ENCODE assay signal across 21 cellular contexts in genomic region chr14:33068626-33069025, GRCh38.
"Had no signal": no experiment of that assay in that cellular context is flagged by ENCODE, and none has a peak within 500 bp of the region (broad histone marks: within the 10 kb centered on the region; RNA-seq: fewer than 3 reads in every experiment).

No MANE protein-coding gene starts in this region.

- H3K4me3 Mint-ChIP-seq: activated CD4-positive, alpha-beta T cell treated with anti-CD3 and anti-CD28 coated beads, Interleukin-2, amount 10 ng/mL, durations not matched to agents 24 days and 14 days; activated CD8-positive, alpha-beta T cell treated with anti-CD3 and anti-CD28 coated beads for 36 hours; activated naive CD4-positive, alpha-beta T cell treated with anti-CD3 and anti-CD28 coated beads for 36 hours; activated T-cell treated with anti-CD3 and anti-CD28 coated beads, Interleukin-2, amount 50 U/mL, for 24 hours; naive thymus-derived CD8-positive, alpha-beta T cell had no signal

- H3K9me3 ChIP-seq: breast epithelium, lower lobe of right lung, neutrophil, tibial artery had no signal

- DNase-seq: activated CD4-positive, alpha-beta T cell treated with anti-CD3 and anti-CD28 coated beads, Interleukin-2, amount 10 ng/mL, durations not matched to agents 24 days and 14 days; activated CD4-positive, CD25-positive, alpha-beta regulatory T cell; activated CD8-positive, alpha-beta T cell treated with anti-CD3 and anti-CD28 coated beads for 36 hours; activated naive CD4-positive, alpha-beta T cell treated with anti-CD3 and anti-CD28 coated beads for 36 hours; activated T-cell treated with anti-CD3 and anti-CD28 coated beads, Interleukin-2, amount 50 U/mL, for 24 hours; cerebellar nuclear complex; effector CD8-positive, alpha-beta T cell; lower lobe of right lung; naive thymus-derived CD8-positive, alpha-beta T cell; posterior cingulate gyrus; retina; stimulated activated CD4-positive, alpha-beta T cell treated with anti-CD3 and anti-CD28 coated beads, Interleukin-12 subunit alpha, Interleukin-12 subunit beta, amount 100 ng/mL, for 4 hours; stimulated activated CD4-positive, alpha-beta T cell treated with anti-CD3 and anti-CD28 coated beads, Interleukin-1b, Interleukin-23, amount 100 ng/mL, for 48 hours; stimulated activated naive CD4-positive, alpha-beta T cell treated with Interleukin-2 at 50 U/mL for 16 hours; T-helper 1 cell; T-helper 9 cell; tibial artery had no signal

- H3K36me3 Mint-ChIP-seq: naive thymus-derived CD8-positive, alpha-beta T cell had no signal

- ATAC-seq: activated CD8-positive, alpha-beta T cell treated with anti-CD3 and anti-CD28 coated beads for 36 hours; esophagus mucosa; lower lobe of right lung; naive thymus-derived CD8-positive, alpha-beta T cell had no signal

- H3K27me3 Mint-ChIP-seq: activated CD4-positive, alpha-beta T cell treated with anti-CD3 and anti-CD28 coated beads, Interleukin-2, amount 10 ng/mL, durations not matched to agents 24 days and 14 days; activated CD8-positive, alpha-beta T cell treated with anti-CD3 and anti-CD28 coated beads for 36 hours; activated T-cell treated with anti-CD3 and anti-CD28 coated beads, Interleukin-2, amount 50 U/mL, for 24 hours had no signal

- H3K9me3 Mint-ChIP-seq: activated CD4-positive, alpha-beta T cell treated with anti-CD3 and anti-CD28 coated beads, Interleukin-2, amount 10 ng/mL, durations not matched to agents 24 days and 14 days; activated naive CD4-positive, alpha-beta T cell treated with anti-CD3 and anti-CD28 coated beads for 36 hours; activated T-cell treated with anti-CD3 and anti-CD28 coated beads, Interleukin-2, amount 50 U/mL, for 24 hours had no signal

- H3K27ac Mint-ChIP-seq: activated CD4-positive, alpha-beta T cell treated with anti-CD3 and anti-CD28 coated beads, Interleukin-2, amount 10 ng/mL, durations not matched to agents 24 days and 14 days; activated CD8-positive, alpha-beta T cell treated with anti-CD3 and anti-CD28 coated beads for 36 hours; activated naive CD4-positive, alpha-beta T cell treated with anti-CD3 and anti-CD28 coated beads for 36 hours; activated T-cell treated with anti-CD3 and anti-CD28 coated beads, Interleukin-2, amount 50 U/mL, for 24 hours; activated T-helper 2 cell treated with anti-CD3 and anti-CD28 coated beads, Interferon-gamma antibody, Interleukin-2, Interleukin-4, amounts not matched to agents 10 μg/mL and 5 μg/mL and 100 μg/mL, durations not matched to agents 14 hours and 24 hours and 36 hours; naive thymus-derived CD8-positive, alpha-beta T cell had no signal

- H3K36me3 ChIP-seq: breast epithelium, lower lobe of right lung, neutrophil, tibial artery had no signal

- H3K4me1 Mint-ChIP-seq: activated CD4-positive, alpha-beta T cell treated with anti-CD3 and anti-CD28 coated beads, Interleukin-2, amount 10 ng/mL, durations not matched to agents 24 days and 14 days; naive thymus-derived CD8-positive, alpha-beta T cell had no signal

- H3K4me3 ChIP-seq: breast epithelium, lower lobe of right lung, tibial artery had no signal

- H3K4me1 ChIP-seq: breast epithelium, lower lobe of right lung, tibial artery had no signal

- H3K27ac ChIP-seq: breast epithelium, lower lobe of right lung, neutrophil, tibial artery had no signal

- H3K27me3 ChIP-seq: breast epithelium, neutrophil, tibial artery had no signal
